8 cellular contexts compared by ENCODE assay signal in genomic region chr2:96157649-96158553, GRCh38.
DNase-seq lines count a peak whose midpoint lies in the region; ATAC-seq lines count a peak whose summit lies in the region.

No MANE protein-coding gene starts in this region.

- ATAC-seq in GM18517 (IDR thresholded peaks at IDR 0.05; ENCODE audit: unreplicated experiment) (peak; percentile 51), HG02840 (IDR thresholded peaks at IDR 0.05; ENCODE audit: low FRiP score, unreplicated experiment) (peak; percentile 56)
- peak; percentile 79 for ATAC-seq in activated naive CD8-positive, alpha-beta T cell treated with anti-CD3 and anti-CD28 coated beads, Interleukin-2, amount 50 U/mL, for 24 hours

- H3K27me3 Mint-ChIP-seq in activated naive CD8-positive, alpha-beta T cell treated with anti-CD3 and anti-CD28 coated beads, Interleukin-2, amount 50 U/mL, for 24 hours = no peaks in the 10 kb centered on the region

- H3K9me3 Mint-ChIP-seq in activated naive CD8-positive, alpha-beta T cell treated with anti-CD3 and anti-CD28 coated beads, Interleukin-2, amount 50 U/mL, for 24 hours = peaks cover 7% of the 10 kb centered on the region

- H3K4me1 Mint-ChIP-seq in activated naive CD8-positive, alpha-beta T cell treated with anti-CD3 and anti-CD28 coated beads, Interleukin-2, amount 50 U/mL, for 24 hours = peaks cover 90% of the 10 kb centered on the region

- peak overlapping the region; percentile 69 for H3K4me3 Mint-ChIP-seq in activated naive CD8-positive, alpha-beta T cell treated with anti-CD3 and anti-CD28 coated beads, Interleukin-2, amount 50 U/mL, for 24 hours

- DNase-seq in T-helper 2 cell (peak in 4 of 5 experiments; percentile 59 to 93 (median 79)), superior temporal gyrus (ENCODE audit: extremely low spot score) (no peak), NCI-H1092 treated with DMSO at 0.1 percent for 48 hours (lab: John Stamatoyannopoulos, UW) (no peak), KG1 (lab: John Stamatoyannopoulos, UW) (no peak)
- peak; percentile 96 for DNase-seq in activated naive CD8-positive, alpha-beta T cell treated with anti-CD3 and anti-CD28 coated beads, Interleukin-2, amount 50 U/mL, for 24 hours
- DNase-seq in stimulated activated CD4-positive, alpha-beta T cell treated with anti-CD3 and anti-CD28 coated beads, TNF-alpha, amount 100 ng/mL, for 4 hours (ENCODE audit: low read depth in 3 of 3) = peak; percentile 86 to 92 (median 90)

- peak overlapping the region; percentile 90 for H3K27ac Mint-ChIP-seq in activated naive CD8-positive, alpha-beta T cell treated with anti-CD3 and anti-CD28 coated beads, Interleukin-2, amount 50 U/mL, for 24 hours

- peaks cover 10% of the 10 kb centered on the region for H3K36me3 Mint-ChIP-seq in activated naive CD8-positive, alpha-beta T cell treated with anti-CD3 and anti-CD28 coated beads, Interleukin-2, amount 50 U/mL, for 24 hours (ENCODE audit: low read depth)

Comparison
In these comparisons a context has a peak if more than half of its experiments do, and no peak if none do; other contexts are left out.
1. DNase-seq: peak in T-helper 2 cell (4 of 5), activated naive CD8-positive, alpha-beta T cell treated with anti-CD3 and anti-CD28 coated beads, Interleukin-2, amount 50 U/mL, for 24 hours (single experiment) and stimulated activated CD4-positive, alpha-beta T cell treated with anti-CD3 and anti-CD28 coated beads, TNF-alpha, amount 100 ng/mL, for 4 hours (3 of 3); none in superior temporal gyrus (single experiment), NCI-H1092 treated with DMSO at 0.1 percent for 48 hours (single experiment) and KG1 (single experiment).
2. Peak in every context shown above with its lines, with median percentiles within 50 percentile points of each other: ATAC-seq.